In genomic region chr14:105492966-105493871, GRCh38 we compare ENCODE assay signal across 11 cellular contexts. TPM values are rescaled to one million over a fixed set of nuclear protein-coding genes. Genes with fewer than 3 reads are reported as not detected.
DNase-seq lines count a peak whose midpoint lies in the region; ATAC-seq and TF ChIP-seq lines count a peak whose summit lies in the region.
"Had no signal": no experiment of that assay in that cellular context is flagged by ENCODE, and none has a peak within 500 bp of the region (broad histone marks: within the 10 kb centered on the region; RNA-seq: fewer than 3 reads in every experiment).

No MANE protein-coding gene starts in this region.

- H3K9ac ChIP-seq in neuronal stem cell (ENCODE audit: low read depth, low read length, poor library complexity) = peak overlapping the region; percentile 21

- H2BK120ac ChIP-seq in neuronal stem cell (ENCODE audit: low read depth, low read length) = no peak overlapping the region

- H4K8ac ChIP-seq in neuronal stem cell (ENCODE audit: low read depth, low read length) = no peak overlapping the region

- DNase-seq in BE2C (peak; percentile 11), GM06990 (ENCODE audit: extremely low read depth, insufficient read length) (peak; percentile 12), coronary artery (ENCODE audit: low spot score) (peak; percentile 74), neuronal stem cell (ENCODE audit: low spot score) (no peak), DMS153 (lab: John Stamatoyannopoulos, UW) (no peak)
- DNase-seq: NCI-H345, PC-3, retina had no signal

- no peak overlapping the region for H3K18ac ChIP-seq in neuronal stem cell (ENCODE audit: low read length)

- H3K4me2 ChIP-seq in neuronal stem cell (ENCODE audit: insufficient read depth, low read length, poor library complexity, severe bottlenecking) = no peak overlapping the region

- no CpG with 5 or more reads among the region's 20 CpGs for WGBS in neuronal stem cell (ENCODE audit: extremely low coverage in 2 of 2, insufficient read length in 2 of 2, insufficient replicate concordance in 1 of 2), 2 donors

- H3K27me3 ChIP-seq in BE2C = no peaks in the 10 kb centered on the region
- H3K27me3 ChIP-seq in GM06990 (replicated peaks; ENCODE audit: control insufficient read depth, insufficient read depth, low read length) = no peaks in the 10 kb centered on the region
- no peaks in the 10 kb centered on the region for H3K27me3 ChIP-seq in neuronal stem cell (ENCODE audit: control insufficient read depth in 3 of 3, insufficient read depth in 3 of 3, low read depth in 1 of 3, low read length in 3 of 3)

- no peak for ATAC-seq in GM21737 (IDR thresholded peaks at IDR 0.05; ENCODE audit: unreplicated experiment)
- ATAC-seq in GM19397 (IDR thresholded peaks at IDR 0.05; ENCODE audit: unreplicated experiment) = no peak
- ATAC-seq: CD8-positive, alpha-beta T cell; PC-3 had no signal

- peak overlapping the region; percentile 43 for H2AK5ac ChIP-seq in neuronal stem cell (ENCODE audit: low read depth, low read length)

- H3K9me3 ChIP-seq in BE2C (no peaks in the 10 kb centered on the region), neuronal stem cell (replicated peaks in 1 of 2; ENCODE audit: control insufficient read depth in 2 of 2, insufficient read depth in 1 of 2, low read depth in 1 of 2, low read length in 2 of 2) (no peaks in the 10 kb centered on the region)

- H2BK15ac ChIP-seq in neuronal stem cell (ENCODE audit: low read length) = no peak overlapping the region

- H3K36me3 ChIP-seq in BE2C = 0 out of 2 replicates have a peak, but pooled peaks cover 3% of the 10 kb centered on the region
- H3K36me3 ChIP-seq in GM06990 (ENCODE audit: control insufficient read depth, insufficient read depth, low read length) = peaks cover 11% of the 10 kb centered on the region
- peaks cover 2 to 11% of the 10 kb centered on the region in 2 donors for H3K36me3 ChIP-seq in neuronal stem cell (replicated peaks in 1 of 2; ENCODE audit: control insufficient read depth in 2 of 2, insufficient read depth in 2 of 2, low read length in 2 of 2)

- no peak overlapping the region for H3K4me3 ChIP-seq in BE2C (ENCODE audit: low read depth, low read length)
- H3K4me3 ChIP-seq in GM06990 (replicated peaks; ENCODE audit: low read depth, low read length) = no peak overlapping the region
- no peak overlapping the region for H3K4me3 ChIP-seq in coronary artery
- H3K4me3 ChIP-seq in neuronal stem cell (ENCODE audit: low read length in 2 of 2) = no peak overlapping the region

- H3K14ac ChIP-seq in neuronal stem cell (ENCODE audit: low read length) = no peak overlapping the region

- no peak overlapping the region for H2BK5ac ChIP-seq in neuronal stem cell (ENCODE audit: low read length)

- H2BK12ac ChIP-seq in neuronal stem cell (ENCODE audit: low read length) = no peak overlapping the region

- H3K27ac ChIP-seq in coronary artery = no peak overlapping the region
- no peak overlapping the region for H3K27ac ChIP-seq in neuronal stem cell (replicated peaks; ENCODE audit: low read length)

- peaks cover 17% of the 10 kb centered on the region for H3K79me1 ChIP-seq in neuronal stem cell (ENCODE audit: low read depth, low read length)

- TF ChIP-seq CTCF in BE2C (IDR thresholded peaks at IDR 0.05; ENCODE audit: low read depth, low read length) (no peak), GM06990 (IDR thresholded peaks at IDR 0.05; ENCODE audit: insufficient read depth, low read length, poor library complexity, severe bottlenecking) (no peak), coronary artery (IDR thresholded peaks at IDR 0.05) (no peak)

- no peak overlapping the region for H4K91ac ChIP-seq in neuronal stem cell (ENCODE audit: low read depth, low read length, poor library complexity)

- H3K4ac ChIP-seq in neuronal stem cell (ENCODE audit: low read length) = no peak overlapping the region

- H3K4me1 ChIP-seq in BE2C (peaks cover 11% of the 10 kb centered on the region), neuronal stem cell (ENCODE audit: control insufficient read depth in 2 of 2, insufficient read depth in 1 of 2, low read depth in 1 of 2, low read length in 2 of 2) (peaks cover 14 to 15% of the 10 kb centered on the region in 2 donors)

- H2AFZ ChIP-seq in neuronal stem cell (ENCODE audit: low read length) = no peak overlapping the region

- H3K23ac ChIP-seq in neuronal stem cell (ENCODE audit: low read depth, low read length, poor library complexity) = no peak overlapping the region

RNA-seq across cellular contexts. Expression of gene TEDC1, which starts 2.2 kb away (rescaled TPM):
- 40.9 TPM for polyA plus RNA-seq in BE2C (2012; ENCODE audit: insufficient read depth, insufficient read length, low read depth)
- 13.4 TPM for polyA plus RNA-seq in neuronal stem cell (2013, experiment 1 of 2)
- 11.7 TPM for polyA plus RNA-seq in neuronal stem cell (2013, experiment 2 of 2)

RNA-seq across cellular contexts. Expression of gene CRIP1, which starts 6.5 kb away (rescaled TPM):
- polyA plus RNA-seq in BE2C (2012; ENCODE audit: insufficient read depth, insufficient read length, low read depth) = 451 TPM
- 98.0 TPM for polyA plus RNA-seq in neuronal stem cell (2013, experiment 1 of 2)
- polyA plus RNA-seq in neuronal stem cell (2013, experiment 2 of 2) = 93.7 TPM

RNA-seq across cellular contexts. Expression of gene CRIP2, which starts 18.6 kb away (rescaled TPM):
- polyA plus RNA-seq in BE2C (2012; ENCODE audit: insufficient read depth, insufficient read length, low read depth) = 2,068 TPM
- polyA plus RNA-seq in neuronal stem cell (2013, experiment 1 of 2) = 16.9 TPM
- 15.2 TPM for polyA plus RNA-seq in neuronal stem cell (2013, experiment 2 of 2)

RNA-seq across cellular contexts. Expression of gene TMEM121, which starts 33.2 kb away (rescaled TPM):
- 11.3 TPM for polyA plus RNA-seq in BE2C (2012; ENCODE audit: insufficient read depth, insufficient read length, low read depth)
- 7.2 TPM for polyA plus RNA-seq in neuronal stem cell (2013, experiment 1 of 2)
- 6.3 TPM for polyA plus RNA-seq in neuronal stem cell (2013, experiment 2 of 2)

Comparison
In these comparisons a context has a peak if more than half of its experiments do, and no peak if none do; other contexts are left out.
1. DNase-seq: peak in BE2C (single experiment), GM06990 (single experiment) and coronary artery (single experiment); none in neuronal stem cell (single experiment) and DMS153 (single experiment).